In genomic region chr6:36853325-36853724, GRCh38 we compare ENCODE assay signal across 8 cellular contexts. TPM values are rescaled to one million over a fixed set of nuclear protein-coding genes. Genes with fewer than 3 reads are reported as not detected.
A peak's percentile ranks its signal among the peaks of the same experiment; 100 is the strongest.
DNase-seq lines count a peak whose midpoint lies in the region; ATAC-seq, FAIRE-seq and TF ChIP-seq lines count a peak whose summit lies in the region.

No MANE protein-coding gene starts in this region.

- H3K4me3 ChIP-seq in HL-60 (replicated peaks; ENCODE audit: insufficient read depth, low read length) (no peak overlapping the region), WERI-Rb-1 (ENCODE audit: low read depth, low read length) (no peak overlapping the region), heart left ventricle (no peak overlapping the region), skeletal muscle tissue (ENCODE audit: low read length in 3 of 3) (no peak overlapping the region), small intestine (ENCODE audit: low read depth in 1 of 2, low read length in 2 of 2) (no peak overlapping the region)

- intact Hi-C loops in heart left ventricle (cut with DNase I): loop anchor here in 5 of 10 donors (10.0 kb wide), 2 partner anchors 229 to 239 kb away; no protein-coding TSS in a partner anchor
- intact Hi-C loops in activated naive CD4-positive, alpha-beta T cell treated with anti-CD3 and anti-CD28 coated beads for 36 hours (cut with micrococcal nuclease): loop anchor here (5.0 kb wide), 2 partner anchors 71 to 236 kb away; no protein-coding TSS in a partner anchor

- peak; percentile 93 for DNase-seq in HL-60 (ENCODE audit: low read depth in 1 of 2, low spot score in 1 of 2)
- DNase-seq in WERI-Rb-1: no peak
- DNase-seq in heart left ventricle: peak in 2 of 5 donors; percentile 46 to 51
- DNase-seq in small intestine: no peak
- no peak for DNase-seq in activated naive CD4-positive, alpha-beta T cell treated with anti-CD3 and anti-CD28 coated beads for 36 hours
- no peak for DNase-seq in T-cell
- no peak for DNase-seq in NCI-H526 (lab: John Stamatoyannopoulos, UW)

- no peak overlapping the region for H3K27ac Mint-ChIP-seq in activated naive CD4-positive, alpha-beta T cell treated with anti-CD3 and anti-CD28 coated beads for 36 hours
- no peak overlapping the region for H3K27ac Mint-ChIP-seq in T-cell

- H3K9ac ChIP-seq in skeletal muscle tissue (ENCODE audit: low read depth in 1 of 3, low read length in 3 of 3): no peak overlapping the region

- no peaks in the 10 kb centered on the region for H3K27me3 ChIP-seq in HL-60 (ENCODE audit: insufficient read depth, poor library complexity, severe bottlenecking)
- no peaks in the 10 kb centered on the region for H3K27me3 ChIP-seq in WERI-Rb-1 (ENCODE audit: insufficient read depth, low read depth, severe bottlenecking)
- H3K27me3 ChIP-seq in heart left ventricle: no peaks in the 10 kb centered on the region
- H3K27me3 ChIP-seq in skeletal muscle tissue (ENCODE audit: control insufficient read depth in 3 of 3, insufficient read depth in 3 of 3, low read length in 3 of 3): no peaks in the 10 kb centered on the region
- H3K27me3 ChIP-seq in small intestine (ENCODE audit: control insufficient read depth in 2 of 2, insufficient read depth in 2 of 2, low read length in 2 of 2): no peaks in the 10 kb centered on the region

- CTCF ChIA-PET in activated naive CD4-positive, alpha-beta T cell treated with anti-CD3 and anti-CD28 coated beads for 36 hours (lab: Charles Lee): interaction anchor here (0.6 to 7.8 kb wide), 7 partner anchors 10 to 95 kb away, joined by 3 to 60 read pairs (median 18); partner anchors contain the start of gene PPIL1
- CTCF ChIA-PET in T-cell (lab: Charles Lee): interaction anchor here in 1 of 2 donors (1.1 kb wide), 1 partner anchor 9 kb away, joined by 3 read pairs; no protein-coding TSS in a partner anchor

- no peaks in the 10 kb centered on the region for H3K9me3 Mint-ChIP-seq in activated naive CD4-positive, alpha-beta T cell treated with anti-CD3 and anti-CD28 coated beads for 36 hours
- H3K9me3 Mint-ChIP-seq in T-cell: peaks cover 0 to 11% (median 7%) of the 10 kb centered on the region in 3 donors

- ATAC-seq in heart left ventricle: peak in 3 of 4 donors; percentile 17 to 41 (median 20)
- no peak for ATAC-seq in T-cell (replicated peaks in 1 of 4)

- no peak overlapping the region for H3K4me3 Mint-ChIP-seq in activated naive CD4-positive, alpha-beta T cell treated with anti-CD3 and anti-CD28 coated beads for 36 hours
- H3K4me3 Mint-ChIP-seq in T-cell: no peak overlapping the region

- no peaks in the 10 kb centered on the region for H3K27me3 Mint-ChIP-seq in activated naive CD4-positive, alpha-beta T cell treated with anti-CD3 and anti-CD28 coated beads for 36 hours (ENCODE audit: low read depth)
- no peaks in the 10 kb centered on the region for H3K27me3 Mint-ChIP-seq in T-cell

- H3K27ac ChIP-seq in HL-60 (replicated peaks) (peak overlapping the region; percentile 65), WERI-Rb-1 (peak overlapping the region; percentile 26), heart left ventricle (peak overlapping the region in 11 of 12 donors; percentile 12 to 83 (median 58)), skeletal muscle tissue (ENCODE audit: low read depth, low read length) (peak overlapping the region; percentile 61), small intestine (ENCODE audit: low read depth in 1 of 2, low read length in 1 of 2) (peak overlapping the region in 1 of 2 donors; percentile 18)

- no peak for FAIRE-seq in small intestine (lab: Jason Lieb, UNC)

- TF ChIP-seq CTCF in HL-60 (IDR thresholded peaks at IDR 0.05; ENCODE audit: insufficient read depth, low read length) (no peak), WERI-Rb-1 (IDR thresholded peaks at IDR 0.05; ENCODE audit: low read depth, low read length) (no peak), heart left ventricle (IDR thresholded peaks at IDR 0.05) (no peak)

- 59 to 72% (median 60%) methylated on average over 5 of the region's 5 CpGs for WGBS in heart left ventricle, 4 donors
- WGBS in small intestine, 3 donors: 73 to 88% (median 82%) methylated on average over 5 of the region's 5 CpGs

- H3K36me3 ChIP-seq in WERI-Rb-1: peaks cover 56% of the 10 kb centered on the region
- H3K36me3 ChIP-seq in heart left ventricle: peaks cover 0 to 29% (median 7%) of the 10 kb centered on the region in 9 donors
- H3K36me3 ChIP-seq in skeletal muscle tissue (ENCODE audit: control insufficient read depth in 3 of 3, insufficient read depth in 3 of 3, low read length in 3 of 3): peaks cover 3 to 6% (median 3%) of the 10 kb centered on the region in 3 donors
- H3K36me3 ChIP-seq in small intestine (ENCODE audit: control insufficient read depth in 2 of 2, insufficient read depth in 2 of 2, low read length in 2 of 2): peaks cover 0 to 3% of the 10 kb centered on the region in 2 donors

- H3K9me3 ChIP-seq in WERI-Rb-1 (ENCODE audit: severe bottlenecking): no peaks in the 10 kb centered on the region
- no peaks in the 10 kb centered on the region for H3K9me3 ChIP-seq in heart left ventricle
- no peaks in the 10 kb centered on the region for H3K9me3 ChIP-seq in skeletal muscle tissue (ENCODE audit: control insufficient read depth in 3 of 3, low read length in 3 of 3)
- no peaks in the 10 kb centered on the region for H3K9me3 ChIP-seq in small intestine (ENCODE audit: control insufficient read depth, low read depth)

- H3K4me1 ChIP-seq in heart left ventricle (peaks cover 2 to 74% (median 49%) of the 10 kb centered on the region in 12 donors), skeletal muscle tissue (ENCODE audit: control insufficient read depth in 3 of 3, insufficient read depth in 3 of 3, low read length in 3 of 3) (peaks cover 25 to 35% (median 27%) of the 10 kb centered on the region in 3 donors), small intestine (ENCODE audit: control insufficient read depth in 2 of 2, insufficient read depth in 1 of 2, low read depth in 1 of 2, low read length in 1 of 2) (no peaks in the 10 kb centered on the region)

- H3K4me1 Mint-ChIP-seq in activated naive CD4-positive, alpha-beta T cell treated with anti-CD3 and anti-CD28 coated beads for 36 hours (ENCODE audit: low read depth): no peaks in the 10 kb centered on the region
- peaks cover 0 to 2% (median 0%) of the 10 kb centered on the region in 3 donors for H3K4me1 Mint-ChIP-seq in T-cell

- H3K36me3 Mint-ChIP-seq in activated naive CD4-positive, alpha-beta T cell treated with anti-CD3 and anti-CD28 coated beads for 36 hours (ENCODE audit: low read depth): peaks cover 45% of the 10 kb centered on the region
- peaks cover 63% of the 10 kb centered on the region for H3K36me3 Mint-ChIP-seq in T-cell

- no peak for TF ChIP-seq POLR2A in heart left ventricle (IDR thresholded peaks at IDR 0.05)

- POLR2A ChIA-PET in T-cell (lab: Charles Lee): no interaction called here

RNA-seq across cellular contexts. Expression of gene CPNE5, which starts 14.1 kb away (rescaled TPM):
- total RNA-seq in heart left ventricle (100 to 1,000 TPM in 1 of 9 donors, 10 to 100 TPM in 7, 1 to 10 TPM in 1; 5.2 to 111 (median 28.4) TPM), skeletal muscle tissue (6.3 TPM), T-cell (1 to 10 TPM in 3 of 5 donors, under 1 TPM in 2; 0.73 to 1.8 (median 1.1) TPM)
- polyA plus RNA-seq in heart left ventricle (10 to 100 TPM in 1 of 2 donors, 1 to 10 TPM in 1; 4.0 to 12.1 TPM), small intestine (10 to 100 TPM in 1 of 3 donors, 1 to 10 TPM in 2; 2.5 to 10.8 (median 5.7) TPM)
- 1 to 10 TPM; 1.2 to 1.7 TPM for total RNA-seq in activated naive CD4-positive, alpha-beta T cell treated with anti-CD3 and anti-CD28 coated beads for 36 hours

RNA-seq across cellular contexts. Expression of gene PPIL1, which starts 21.3 kb away (rescaled TPM):
- 10 to 100 TPM; 30.9 to 61.6 (median 42.6) TPM for total RNA-seq in heart left ventricle
- 10 to 100 TPM; 42.6 to 69.3 TPM for polyA plus RNA-seq in heart left ventricle
- 24.0 TPM for total RNA-seq in skeletal muscle tissue
- polyA plus RNA-seq in small intestine: 10 to 100 TPM in 1 of 3 donors, 1 to 10 TPM in 2; 8.1 to 37.3 (median 9.2) TPM
- total RNA-seq in activated naive CD4-positive, alpha-beta T cell treated with anti-CD3 and anti-CD28 coated beads for 36 hours: 10 to 100 TPM; 42.8 to 44.0 TPM
- 10 to 100 TPM in 3 of 5 donors, 1 to 10 TPM in 2; 5.0 to 14.4 (median 10.6) TPM for total RNA-seq in T-cell

RNA-seq across cellular contexts. Expression of gene C6orf89, which starts 32.4 kb away (rescaled TPM):
- total RNA-seq in heart left ventricle (10 to 100 TPM; 54.2 to 86.2 (median 75.5) TPM), skeletal muscle tissue (22.4 TPM), T-cell (10 to 100 TPM; 32.6 to 57.9 (median 46.1) TPM)
- polyA plus RNA-seq in heart left ventricle (10 to 100 TPM; 34.0 to 55.9 TPM), small intestine (10 to 100 TPM in 1 of 3 donors, 1 to 10 TPM in 2; 6.5 to 30.6 (median 6.9) TPM)
- total RNA-seq in activated naive CD4-positive, alpha-beta T cell treated with anti-CD3 and anti-CD28 coated beads for 36 hours: 10 to 100 TPM; 24.2 to 24.5 TPM

Comparison
In these comparisons a context has a peak if more than half of its experiments do, and no peak if none do; other contexts are left out.
1. DNase-seq: peak in HL-60 (2 of 2); none in WERI-Rb-1 (single experiment), small intestine (single experiment), activated naive CD4-positive, alpha-beta T cell treated with anti-CD3 and anti-CD28 coated beads for 36 hours (single experiment), T-cell (0 of 34) and NCI-H526 (0 of 2).
2. ATAC-seq: peak in heart left ventricle (3 of 4); none in T-cell (0 of 4).